11 cellular contexts compared by ENCODE assay signal in genomic region chr15:57364282-57365007, GRCh38. TPM values are rescaled to one million over a fixed set of nuclear protein-coding genes. Genes with fewer than 3 reads are reported as not detected.
DNase-seq lines count a peak whose midpoint lies in the region; ATAC-seq and TF ChIP-seq lines count a peak whose summit lies in the region.
"Had no signal": no experiment of that assay in that cellular context is flagged by ENCODE, and none has a peak within 500 bp of the region (broad histone marks: within the 10 kb centered on the region; RNA-seq: fewer than 3 reads in every experiment).

No MANE protein-coding gene starts in this region.

- H3K4me3 Mint-ChIP-seq in brain: no peak overlapping the region
- no peak overlapping the region for H3K4me3 Mint-ChIP-seq in activated naive CD4-positive, alpha-beta T cell treated with anti-CD3 and anti-CD28 coated beads for 36 hours
- H3K4me3 Mint-ChIP-seq: T-helper 1 cell treated with Interleukin-12 subunit alpha and Interleukin-12 subunit beta and Interleukin-4 antibody, amounts not matched to agents 30 μg/mL and 1 μg/mL, for 36 hours had no signal

- H3K27me3 ChIP-seq in BE2C: no peaks in the 10 kb centered on the region

- peak overlapping the region; percentile 2 for H3K27ac ChIP-seq in mesodermal cell (ENCODE audit: low read depth, low read length, severe bottlenecking)

- H3K4me1 Mint-ChIP-seq in brain: peaks cover 10% of the 10 kb centered on the region
- no peaks in the 10 kb centered on the region for H3K4me1 Mint-ChIP-seq in activated naive CD4-positive, alpha-beta T cell treated with anti-CD3 and anti-CD28 coated beads for 36 hours (ENCODE audit: low read depth)

- H3K4me3 ChIP-seq in BE2C (ENCODE audit: low read depth, low read length): no peak overlapping the region
- no peak overlapping the region for H3K4me3 ChIP-seq in mesodermal cell (ENCODE audit: extremely low read depth, insufficient read depth, low read length, poor library complexity, severe bottlenecking)

- CTCF ChIA-PET in activated naive CD4-positive, alpha-beta T cell treated with anti-CD3 and anti-CD28 coated beads for 36 hours (lab: Charles Lee): interaction anchor here (1.1 to 1.3 kb wide), 2 partner anchors 58 to 164 kb away, joined by 3 to 4 read pairs; no protein-coding TSS in a partner anchor

- DNase-seq in BE2C (no peak), Kasumi-1 (lab: John Stamatoyannopoulos, UW) (peak; percentile 90 to 97), RKO (ENCODE audit: low spot score) (no peak), HT-29 (ENCODE audit: low spot score) (no peak)
- no peak for DNase-seq in activated naive CD4-positive, alpha-beta T cell treated with anti-CD3 and anti-CD28 coated beads for 36 hours
- DNase-seq: activated effector memory CD4-positive, alpha-beta T cell treated with anti-CD3 and anti-CD28 coated beads, Interleukin-2, amount 50 U/mL, for 16 hours; NCI-H2081 had no signal

- no peak overlapping the region for H3K27ac Mint-ChIP-seq in brain
- no peak overlapping the region for H3K27ac Mint-ChIP-seq in activated naive CD4-positive, alpha-beta T cell treated with anti-CD3 and anti-CD28 coated beads for 36 hours
- H3K27ac Mint-ChIP-seq: T-helper 1 cell treated with Interleukin-12 subunit alpha and Interleukin-12 subunit beta and Interleukin-4 antibody, amounts not matched to agents 30 μg/mL and 1 μg/mL, for 36 hours had no signal

- no peaks in the 10 kb centered on the region for H3K4me1 ChIP-seq in BE2C
- H3K4me1 ChIP-seq in mesodermal cell (ENCODE audit: control insufficient read depth, insufficient read depth, low read length, poor library complexity, severe bottlenecking): peaks cover 8% of the 10 kb centered on the region

- 65 to 79% methylated on average over 8 to 9 of the region's 9 CpGs for WGBS in mesodermal cell (ENCODE audit: insufficient coverage in 2 of 2), 2 experiments

- TF ChIP-seq CTCF in BE2C (IDR thresholded peaks at IDR 0.05; ENCODE audit: low read depth, low read length) (peak; percentile 39), brain (conservative IDR thresholded peaks at IDR 0.05) (peak; percentile 10 to 44)

- no peaks in the 10 kb centered on the region for H3K36me3 Mint-ChIP-seq in brain
- H3K36me3 Mint-ChIP-seq in activated naive CD4-positive, alpha-beta T cell treated with anti-CD3 and anti-CD28 coated beads for 36 hours (ENCODE audit: low read depth): no peaks in the 10 kb centered on the region

- intact Hi-C loops in activated naive CD4-positive, alpha-beta T cell treated with anti-CD3 and anti-CD28 coated beads for 36 hours (cut with micrococcal nuclease): no loop called here

- peaks cover 0 to 4% (median 0%) of the 10 kb centered on the region in 5 experiments for H3K9me3 Mint-ChIP-seq in brain
- H3K9me3 Mint-ChIP-seq in activated naive CD4-positive, alpha-beta T cell treated with anti-CD3 and anti-CD28 coated beads for 36 hours: no peaks in the 10 kb centered on the region
- H3K9me3 Mint-ChIP-seq: T-helper 1 cell treated with Interleukin-12 subunit alpha and Interleukin-12 subunit beta and Interleukin-4 antibody, amounts not matched to agents 30 μg/mL and 1 μg/mL, for 36 hours had no signal

- H3K27me3 Mint-ChIP-seq in brain: peaks cover 2% of the 10 kb centered on the region
- H3K27me3 Mint-ChIP-seq in activated naive CD4-positive, alpha-beta T cell treated with anti-CD3 and anti-CD28 coated beads for 36 hours (ENCODE audit: low read depth): no peaks in the 10 kb centered on the region

- no peak for ATAC-seq in GM21423 (IDR thresholded peaks at IDR 0.05; ENCODE audit: unreplicated experiment)

- no peaks in the 10 kb centered on the region for H3K9me3 ChIP-seq in BE2C
- H3K9me3 ChIP-seq in mesodermal cell (ENCODE audit: control insufficient read depth, low read length): peaks cover 7% of the 10 kb centered on the region

- H3K36me3 ChIP-seq in BE2C (no peaks in the 10 kb centered on the region), mesodermal cell (ENCODE audit: control insufficient read depth, insufficient read depth, low read length) (no peaks in the 10 kb centered on the region)

RNA-seq across cellular contexts. Expression of gene CGNL1, which starts 11.9 kb away (rescaled TPM):
- polyA plus RNA-seq in BE2C (2012; ENCODE audit: insufficient read depth, insufficient read length, low read depth): 0.26 TPM
- 9.1 TPM for polyA plus RNA-seq in brain (ENCODE audit: insufficient read depth, low read depth, low replicate concordance)
- polyA plus RNA-seq in mesodermal cell (2013, experiment 1 of 2): 47.6 TPM
- 45.8 TPM for polyA plus RNA-seq in mesodermal cell (2013, experiment 2 of 2)
- not detected for total RNA-seq in activated naive CD4-positive, alpha-beta T cell treated with anti-CD3 and anti-CD28 coated beads for 36 hours
- 0.29 and 0.36 TPM in 2 replicates for total RNA-seq in HT-29 (2014; rRNA removed; shearing (Covaris generic))

Comparison
In these comparisons a context has a peak if more than half of its experiments do, and no peak if none do; other contexts are left out.
1. DNase-seq: peak in Kasumi-1 (2 of 2); none in BE2C (single experiment), RKO (single experiment), activated naive CD4-positive, alpha-beta T cell treated with anti-CD3 and anti-CD28 coated beads for 36 hours (single experiment) and HT-29 (single experiment).